Comparison of ENCODE assay signal across 24 cellular contexts in the genomic region with DNA sequence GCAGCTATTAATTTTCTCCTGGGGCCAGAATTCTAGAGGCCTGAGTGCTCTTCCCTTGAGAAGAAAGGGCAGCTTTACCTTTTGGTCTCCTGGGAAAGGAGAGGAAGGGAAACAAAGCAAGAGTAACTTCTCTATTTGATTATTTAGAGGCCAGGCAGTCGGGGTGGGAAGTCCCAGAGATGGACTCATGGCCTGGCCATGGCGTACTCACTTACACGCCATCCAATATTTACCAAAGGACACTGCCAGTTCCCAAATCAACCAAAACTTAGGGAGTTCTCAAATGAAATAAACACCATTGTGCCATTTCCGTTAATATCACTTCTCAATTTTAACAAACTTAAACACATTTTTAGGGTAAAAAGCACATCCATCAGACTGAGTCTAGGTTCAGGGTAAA.
DNase-seq lines count a peak whose midpoint lies in the region; ATAC-seq, FAIRE-seq and TF ChIP-seq lines count a peak whose summit lies in the region.
"Had no signal": no experiment of that assay in that cellular context is flagged by ENCODE, and none has a peak within 500 bp of the region (broad histone marks: within the 10 kb centered on the region; RNA-seq: fewer than 3 reads in every experiment).

No MANE protein-coding gene starts in this region.

- no peak for FAIRE-seq in HepG2 (lab: Jason Lieb, UNC)
- FAIRE-seq: A549, G401.6, GM12878, GM19239, H1 had no signal

- H2AFZ ChIP-seq in HepG2 (ENCODE audit: low read length) = no peak overlapping the region
- H2AFZ ChIP-seq: GM23248 had no signal

- TF ChIP-seq CTCF in left ventricle myocardium inferior (IDR thresholded peaks at IDR 0.05; ENCODE audit: borderline replicate concordance) (no peak), colonic mucosa (IDR thresholded peaks at IDR 0.05) (no peak), HepG2 (CRISPR knock-in tag; IDR thresholded peaks at IDR 0.05) (no peak), GM10248 (IDR thresholded peaks at IDR 0.05; ENCODE audit: control extremely low read depth, extremely low read depth, low read depth, missing control alignments) (no peak)

- BruUV-seq in HepG2 (replicated peaks; lab: Mats Ljungman, UMichigan) = no TSS peak

- no peaks in the 10 kb centered on the region for H3K9me3 ChIP-seq in left ventricle myocardium inferior (replicated peaks)
- H3K9me3 ChIP-seq in colonic mucosa = no peaks in the 10 kb centered on the region
- H3K9me3 ChIP-seq in HepG2 (ENCODE audit: low read length) = no peaks in the 10 kb centered on the region
- H3K9me3 ChIP-seq: A549, BE2C, Caco-2 had no signal

- H3K9ac ChIP-seq in colonic mucosa (ENCODE audit: low read depth in 2 of 2, low read length in 2 of 2) (no peak overlapping the region), HepG2 (ENCODE audit: insufficient read depth, low read depth, low read length) (0 out of 2 replicates have a peak overlapping the region, but pooled peaks have one; percentile 2)
- H3K9ac ChIP-seq: BLaER1 treated with 17β-estradiol and CSF1 and Interleukin-3, amounts not matched to agents 10 nM and 100 nM; GM23248 had no signal

- CTCF ChIA-PET in HepG2 (lab: Yijun Ruan, JAX; ENCODE audit: low intra/inter-chr PET ratio, low total read pairs) = interaction anchor here (1.8 kb wide), 1 partner anchor 20 kb away, joined by 6 read pairs; no protein-coding TSS in a partner anchor
- CTCF ChIA-PET in GM10248 (lab: Yijun Ruan, JAX) = interaction anchor here (1.0 to 7.4 kb wide), 8 partner anchors 8 to 478 kb away, joined by 4 to 85 read pairs (median 25); partner anchors contain the start of gene CDS2

- peak overlapping the region; percentile 3; the same call in 1 of the 2 replicates for H3K4me2 ChIP-seq in HepG2 (ENCODE audit: low read depth, low read length)
- H3K4me2 ChIP-seq: A549 had no signal

- no peak overlapping the region for H3K4me3 ChIP-seq in left ventricle myocardium inferior
- H3K4me3 ChIP-seq in colonic mucosa = no peak overlapping the region
- H3K4me3 ChIP-seq in HepG2 (replicated peaks in 1 of 3; ENCODE audit: insufficient read depth in 1 of 3, low read depth in 2 of 3, low read length in 3 of 3) = no peak overlapping the region
- H3K4me3 ChIP-seq: A549; BLaER1 treated with 17β-estradiol and CSF1 and Interleukin-3, amounts not matched to agents 10 nM and 100 nM; GM12878; GM23248 had no signal

- DNase-seq in left ventricle myocardium inferior = no peak
- no peak for DNase-seq in Right ventricle myocardium inferior (ENCODE audit: missing footprints)
- no peak for DNase-seq in colonic mucosa
- DNase-seq in HepG2 (ENCODE audit: low spot score) = no peak
- no peak for DNase-seq in GM10248 (ENCODE audit: extremely low spot score)
- no peak for DNase-seq in HCEC 1CT
- DNase-seq: ACHN; AML-193; BE2C; Caco-2; CD4-positive, alpha-beta memory T cell; DMS153; DND-41; GM23248; H7 had no signal

- H3K27ac ChIP-seq in left ventricle myocardium inferior (replicated peaks) = peak overlapping the region; percentile 59
- H3K27ac ChIP-seq in colonic mucosa = peak overlapping the region; percentile 7
- peak overlapping the region; percentile 55 for H3K27ac ChIP-seq in HepG2 (ENCODE audit: extremely low read length, insufficient read depth, low read length)
- H3K27ac ChIP-seq: 22Rv1; A549; BLaER1 treated with 17β-estradiol and CSF1 and Interleukin-3, amounts not matched to agents 10 nM and 100 nM; GM23248 had no signal

- peaks cover 37% of the 10 kb centered on the region for H3K4me1 ChIP-seq in left ventricle myocardium inferior
- no peaks in the 10 kb centered on the region for H3K4me1 ChIP-seq in colonic mucosa
- H3K4me1 ChIP-seq in HepG2 (ENCODE audit: insufficient read depth, low read length) = peaks cover 34% of the 10 kb centered on the region
- H3K4me1 ChIP-seq: A549, BE2C, Caco-2 had no signal

- H3K27me3 ChIP-seq in left ventricle myocardium inferior (ENCODE audit: low read depth) (no peaks in the 10 kb centered on the region), colonic mucosa (no peaks in the 10 kb centered on the region), HepG2 (ENCODE audit: control insufficient read depth in 1 of 2, insufficient read depth in 2 of 2, low read length in 2 of 2) (no peaks in the 10 kb centered on the region)
- H3K27me3 ChIP-seq: BE2C; BLaER1 treated with 17β-estradiol and CSF1 and Interleukin-3, amounts not matched to agents 10 nM and 100 nM had no signal

- H3K79me2 ChIP-seq in HepG2 (ENCODE audit: insufficient read depth, low read length) = no peaks in the 10 kb centered on the region

- H3K36me3 ChIP-seq in left ventricle myocardium inferior (peaks cover 9% of the 10 kb centered on the region), colonic mucosa (no peaks in the 10 kb centered on the region), HepG2 (replicated peaks in 1 of 2; ENCODE audit: control insufficient read depth in 1 of 2, insufficient read depth in 2 of 2, low read length in 2 of 2) (peaks cover 0 to 7% of the 10 kb centered on the region in 2 experiments; a peak in 1 of 5 replicates)
- H3K36me3 ChIP-seq: BE2C had no signal

- intact Hi-C loops in left ventricle myocardium inferior (cut with micrococcal nuclease) (no loop called here), Right ventricle myocardium inferior (cut with DNase I) (loop anchor here (2.0 kb wide), 1 partner anchor 13 kb away; no protein-coding TSS in a partner anchor), colonic mucosa (cut with DNase I) (no loop called here), HepG2 (cut with micrococcal nuclease; ENCODE audit: unreplicated experiment) (no loop called here)

- 63% methylated on average over 4 of the region's 4 CpGs for WGBS in HepG2 (ENCODE audit: low lambda C conversion rate)

- no peaks in the 10 kb centered on the region for H4K20me1 ChIP-seq in HepG2 (ENCODE audit: insufficient read depth, low read length)
- H4K20me1 ChIP-seq: BLaER1 treated with 17β-estradiol and CSF1 and Interleukin-3, amounts not matched to agents 10 nM and 100 nM had no signal

- TF ChIP-seq POLR2A in HepG2 (IDR thresholded peaks at IDR 0.05; ENCODE audit: insufficient read depth in 1 of 2, low read depth in 2 of 2, low read length in 2 of 2) = no peak

- no peak for TF ChIP-seq EP300 in HepG2 (IDR thresholded peaks at IDR 0.05; ENCODE audit: low read depth in 2 of 2, low read length in 2 of 2)
- no peak for TF ChIP-seq EP300 in HepG2 (CRISPR knock-in tag; IDR thresholded peaks at IDR 0.05; ENCODE audit: borderline replicate concordance)

- ATAC-seq in Right ventricle myocardium inferior = no peak
- ATAC-seq in HepG2 = no peak
- ATAC-seq in HG02642 (IDR thresholded peaks at IDR 0.05; ENCODE audit: poor library complexity, unreplicated experiment) = no peak
- ATAC-seq: GM12878, HCT116 had no signal

- in situ Hi-C loops in HepG2 (cut with HindIII; ENCODE audit: extremely low pct_ligation_motif_present, low pct_unique_long_range_greater_than_20kb) = no loop called here

- POLR2A ChIA-PET in HepG2 (lab: Yijun Ruan, JAX) = interaction anchor here (1.3 to 1.6 kb wide), 2 partner anchors 11 to 84 kb away, joined by 4 to 7 read pairs; partner anchors contain the start of gene PCNA
- POLR2A ChIA-PET in GM10248 (lab: Yijun Ruan, JAX) = no interaction called here

- TF ChIP-seq RAD21 in HepG2 (CRISPR knock-in tag; IDR thresholded peaks at IDR 0.05) = no peak

TF ChIP-seq in HepG2, 621 proteins besides CTCF, POLR2A, EP300 and RAD21 (continues in another document):
- no peak for TF ChIP-seq ONECUT2 (CRISPR knock-in tag; IDR thresholded peaks at IDR 0.05)
- no peak for TF ChIP-seq MEF2D (CRISPR knock-in tag; IDR thresholded peaks at IDR 0.05)
- TF ChIP-seq ARNT2 (CRISPR knock-in tag; IDR thresholded peaks at IDR 0.05; ENCODE audit: low read depth) = 0 out of 2 replicates have a peak, but pooled peaks have one; percentile 19
- TF ChIP-seq ATF2 (CRISPR knock-in tag; IDR thresholded peaks at IDR 0.05) = no peak
- 0 out of 2 replicates have a peak, but pooled peaks have one; percentile 13 for TF ChIP-seq ZNF746 (CRISPR knock-in tag; IDR thresholded peaks at IDR 0.05)
- no peak for TF ChIP-seq ZNF724P (CRISPR knock-in tag; IDR thresholded peaks at IDR 0.05; ENCODE audit: borderline replicate concordance)
- no peak for TF ChIP-seq ZNF749 (CRISPR knock-in tag; IDR thresholded peaks at IDR 0.05; ENCODE audit: borderline replicate concordance)
- TF ChIP-seq RXRA (CRISPR knock-in tag; IDR thresholded peaks at IDR 0.05) = no peak
- no peak for TF ChIP-seq ZNF501 (CRISPR knock-in tag; IDR thresholded peaks at IDR 0.05)
- no peak for TF ChIP-seq ZNF124 (CRISPR knock-in tag; IDR thresholded peaks at IDR 0.05)
- no peak for TF ChIP-seq ZNF839 (CRISPR knock-in tag; IDR thresholded peaks at IDR 0.05; ENCODE audit: borderline replicate concordance)
- TF ChIP-seq FOXK1 (CRISPR knock-in tag; IDR thresholded peaks at IDR 0.05; ENCODE audit: borderline replicate concordance, low read depth) = no peak
- TF ChIP-seq BATF2 (CRISPR knock-in tag; IDR thresholded peaks at IDR 0.05) = no peak
- TF ChIP-seq RAD51 (IDR thresholded peaks at IDR 0.05; ENCODE audit: borderline replicate concordance) = no peak
- TF ChIP-seq REL (CRISPR knock-in tag; conservative IDR thresholded peaks at IDR 0.05) = no peak
- TF ChIP-seq ZSCAN9 (CRISPR knock-in tag; IDR thresholded peaks at IDR 0.05; ENCODE audit: borderline replicate concordance) = no peak
- TF ChIP-seq MAFK (conservative IDR thresholded peaks at IDR 0.05 in 1 of 2, IDR thresholded peaks at IDR 0.05 in 1 of 2; ENCODE audit: low read length in 2 of 2) = no peak

Comparison
In these comparisons a context has a peak if more than half of its experiments do, and no peak if none do; other contexts are left out.
1. H3K27ac ChIP-seq: peak in every context shown above with its lines; median percentile 59 in left ventricle myocardium inferior; 55 in HepG2; 7 in colonic mucosa.